ENCODE assay signal across 18 cellular contexts in the genomic region with DNA sequence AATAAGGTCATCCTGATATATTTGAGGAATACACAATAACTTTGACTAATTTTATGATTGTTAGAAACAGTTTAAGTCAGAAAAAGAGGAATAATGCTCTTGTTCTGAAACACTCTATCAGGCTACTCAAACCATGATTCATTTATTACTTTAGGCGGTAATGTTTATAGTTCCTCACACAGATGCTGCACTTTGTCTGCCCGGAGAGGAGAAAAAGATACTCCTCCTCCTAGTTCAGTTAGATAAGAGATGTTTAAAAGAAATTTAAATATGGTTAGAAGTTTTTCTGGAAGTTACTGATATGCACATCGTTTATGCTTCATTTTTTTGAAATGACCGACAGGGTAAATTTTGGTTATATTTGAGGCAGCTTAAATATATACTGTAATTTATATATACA.
"Had no signal": no experiment of that assay in that cellular context is flagged by ENCODE, and none has a peak within 500 bp of the region (broad histone marks: within the 10 kb centered on the region; RNA-seq: fewer than 3 reads in every experiment).

No MANE protein-coding gene starts in this region.

- DNase-seq: activated CD4-positive, alpha-beta T cell treated with anti-CD3 and anti-CD28 coated beads, Interleukin-2, amount 50 U/mL, for 4 hours; activated gamma-delta T cell treated with Interleukin-2 at 50 U/mL for 16 hours; adrenal gland; endodermal cell; erythroblast; hypothalamus; kidney; left lung; midbrain; nephron progenitor cell; nucleus accumbens; retina; spleen; stimulated activated naive B cell treated with anti-CD40 and anti-IgM and Interleukin-4, amounts not matched to agents 10 μg/mL and 1 μg/mL and 100 μg/mL, for 72 hours; T-helper 1 cell; WERI-Rb-1 had no signal

- FAIRE-seq: bronchial epithelial cell had no signal

- H3K36me3 ChIP-seq: adrenal gland had no signal

- H3K4me3 ChIP-seq: adrenal gland, left lung, spleen had no signal

- H3K9me3 ChIP-seq: adrenal gland, left lung, spleen had no signal

- H3K27ac ChIP-seq: adrenal gland, left lung, WERI-Rb-1 had no signal

- H3K27me3 ChIP-seq: adrenal gland, left lung, spleen had no signal

- ATAC-seq: activated naive CD4-positive, alpha-beta T cell treated with anti-CD3 and anti-CD28 coated beads, Interleukin-2, amount 50 U/mL, for 72 hours; left lung; stimulated activated naive B cell treated with anti-CD40 and anti-IgM and Interleukin-4, amounts not matched to agents 10 μg/mL and 1 μg/mL and 100 μg/mL, for 72 hours had no signal
